ENCODE assay signal across 18 cellular contexts in genomic region chr2:48219555-48220436, GRCh38.
"Had no signal": no experiment of that assay in that cellular context is flagged by ENCODE, and none has a peak within 500 bp of the region (broad histone marks: within the 10 kb centered on the region; RNA-seq: fewer than 3 reads in every experiment).

No MANE protein-coding gene starts in this region.

- H3K9me3 Mint-ChIP-seq: activated CD4-positive, alpha-beta memory T cell treated with anti-CD3 and anti-CD28 coated beads for 36 hours; activated naive CD8-positive, alpha-beta T cell treated with anti-CD3 and anti-CD28 coated beads for 36 hours; effector memory CD8-positive, alpha-beta T cell; memory B cell had no signal

- H3K27ac ChIP-seq: cardiac muscle cell, left ventricle myocardium inferior, ovary, uterus had no signal

- H3K4me3 Mint-ChIP-seq: activated CD4-positive, alpha-beta memory T cell treated with anti-CD3 and anti-CD28 coated beads for 36 hours; activated CD4-positive, alpha-beta T cell treated with anti-CD3 and anti-CD28 coated beads for 36 hours; activated CD8-positive, alpha-beta memory T cell treated with anti-CD3 and anti-CD28 coated beads, Interleukin-2, amount 10 ng/mL, durations not matched to agents 7 days and 5 days; activated naive CD8-positive, alpha-beta T cell treated with anti-CD3 and anti-CD28 coated beads for 36 hours; effector memory CD8-positive, alpha-beta T cell; memory B cell; naive thymus-derived CD8-positive, alpha-beta T cell had no signal

- DNase-seq: activated CD4-positive, alpha-beta memory T cell treated with anti-CD3 and anti-CD28 coated beads for 36 hours; activated CD4-positive, alpha-beta T cell treated with anti-CD3 and anti-CD28 coated beads for 36 hours; activated CD8-positive, alpha-beta memory T cell treated with anti-CD3 and anti-CD28 coated beads, Interleukin-2, amount 10 ng/mL, durations not matched to agents 7 days and 5 days; activated naive CD8-positive, alpha-beta T cell treated with anti-CD3 and anti-CD28 coated beads for 36 hours; amniotic stem cell; effector memory CD8-positive, alpha-beta T cell; glutamatergic neuron; kidney; left ventricle myocardium inferior; naive thymus-derived CD8-positive, alpha-beta T cell; ovary; stimulated activated naive CD4-positive, alpha-beta T cell treated with Interleukin-2 at 50 U/mL for 16 hours; SW 1271; uterus had no signal

- H3K4me1 Mint-ChIP-seq: activated CD8-positive, alpha-beta memory T cell treated with anti-CD3 and anti-CD28 coated beads, Interleukin-2, amount 10 ng/mL, durations not matched to agents 7 days and 5 days had no signal

- H3K4me1 ChIP-seq: left ventricle myocardium inferior, tibial nerve, uterus had no signal

- FAIRE-seq: kidney had no signal

- ATAC-seq: activated CD4-positive, alpha-beta T cell treated with anti-CD3 and anti-CD28 coated beads for 36 hours; activated CD8-positive, alpha-beta memory T cell treated with anti-CD3 and anti-CD28 coated beads, Interleukin-2, amount 10 ng/mL, durations not matched to agents 7 days and 5 days; effector memory CD8-positive, alpha-beta T cell; naive thymus-derived CD8-positive, alpha-beta T cell; sciatic nerve had no signal

- H3K4me3 ChIP-seq: cardiac muscle cell, left ventricle myocardium inferior, ovary, tibial nerve, uterus had no signal

- H3K36me3 ChIP-seq: cardiac muscle cell, left ventricle myocardium inferior, ovary, tibial nerve, uterus had no signal

- H3K27me3 ChIP-seq: cardiac muscle cell, ovary, tibial nerve, uterus had no signal

- H3K36me3 Mint-ChIP-seq: activated CD4-positive, alpha-beta memory T cell treated with anti-CD3 and anti-CD28 coated beads for 36 hours; activated CD8-positive, alpha-beta memory T cell treated with anti-CD3 and anti-CD28 coated beads, Interleukin-2, amount 10 ng/mL, durations not matched to agents 7 days and 5 days; activated naive CD8-positive, alpha-beta T cell treated with anti-CD3 and anti-CD28 coated beads for 36 hours; memory B cell; naive thymus-derived CD8-positive, alpha-beta T cell had no signal

- H3K27ac Mint-ChIP-seq: activated CD4-positive, alpha-beta memory T cell treated with anti-CD3 and anti-CD28 coated beads for 36 hours; activated CD4-positive, alpha-beta T cell treated with anti-CD3 and anti-CD28 coated beads for 36 hours; activated CD8-positive, alpha-beta memory T cell treated with anti-CD3 and anti-CD28 coated beads, Interleukin-2, amount 10 ng/mL, durations not matched to agents 7 days and 5 days; activated naive CD8-positive, alpha-beta T cell treated with anti-CD3 and anti-CD28 coated beads for 36 hours; effector memory CD8-positive, alpha-beta T cell; memory B cell had no signal

- H3K9me3 ChIP-seq: left ventricle myocardium inferior, ovary, tibial nerve, uterus had no signal

- H3K27me3 Mint-ChIP-seq: activated CD4-positive, alpha-beta memory T cell treated with anti-CD3 and anti-CD28 coated beads for 36 hours; activated CD4-positive, alpha-beta T cell treated with anti-CD3 and anti-CD28 coated beads for 36 hours; activated CD8-positive, alpha-beta memory T cell treated with anti-CD3 and anti-CD28 coated beads, Interleukin-2, amount 10 ng/mL, durations not matched to agents 7 days and 5 days; activated naive CD8-positive, alpha-beta T cell treated with anti-CD3 and anti-CD28 coated beads for 36 hours; effector memory CD8-positive, alpha-beta T cell; memory B cell; naive thymus-derived CD8-positive, alpha-beta T cell had no signal
